ENCODE assay signal across 14 cellular contexts in the genomic region with DNA sequence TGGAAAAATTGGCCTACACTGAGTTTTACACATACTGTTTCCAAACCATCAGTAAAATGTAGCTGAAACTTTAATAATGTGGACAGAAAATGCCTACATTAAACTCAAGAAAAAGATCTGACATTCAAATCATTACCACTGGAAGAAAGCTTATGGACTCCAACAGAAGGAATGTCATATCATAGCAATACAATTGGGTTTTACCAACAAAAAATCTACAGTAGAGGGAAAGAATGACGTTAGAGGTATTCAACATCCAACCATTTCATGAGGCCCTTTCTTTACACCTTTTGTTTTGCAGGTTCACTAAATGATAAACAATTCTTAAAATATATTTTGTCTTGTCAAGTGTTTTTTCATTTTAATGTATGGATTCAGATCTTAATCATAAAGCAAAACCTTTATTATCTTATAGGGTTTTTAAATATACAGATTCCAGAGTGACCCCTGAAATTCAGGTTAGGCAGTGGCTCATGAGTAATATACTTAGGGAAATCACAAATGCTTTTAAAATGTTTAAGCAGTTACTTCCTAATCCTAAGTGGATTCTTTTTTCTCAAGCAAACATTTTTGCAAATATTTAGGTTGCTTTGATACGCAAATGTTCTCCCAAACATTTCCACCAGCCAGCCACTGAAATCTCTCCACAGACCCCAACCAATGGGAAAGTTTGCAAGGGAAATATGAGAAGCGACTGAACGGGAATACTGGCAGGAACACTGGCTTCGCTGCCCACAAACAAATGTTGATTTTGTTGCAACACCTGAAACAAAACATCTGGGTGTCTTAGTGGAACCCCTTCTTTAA.
DNase-seq lines count a peak whose midpoint lies in the region; ATAC-seq lines count a peak whose summit lies in the region.
"Had no signal": no experiment of that assay in that cellular context is flagged by ENCODE, and none has a peak within 500 bp of the region (broad histone marks: within the 10 kb centered on the region; RNA-seq: fewer than 3 reads in every experiment).

No MANE protein-coding gene starts in this region.

- H3K4me3 Mint-ChIP-seq in naive B cell = peak overlapping the region in 4 of 8 donors; percentile 75 to 85 (median 82)

- H3K9ac ChIP-seq in duodenal mucosa (ENCODE audit: low read depth in 1 of 2, low read length in 2 of 2) = no peak overlapping the region
- H3K9ac ChIP-seq: KMS-11 had no signal

- H3K27ac ChIP-seq in ACC112 (ENCODE audit: low read depth, low read length) (no peak overlapping the region), duodenal mucosa (ENCODE audit: low read depth, low read length) (peak overlapping the region; percentile 2)
- H3K27ac ChIP-seq: KMS-11, PC-9, VCaP had no signal

- H3K4me3 ChIP-seq in ACC112 (ENCODE audit: low read depth, low read length) (peak overlapping the region; percentile 89; the same call in 1 of the 2 replicates), duodenal mucosa (ENCODE audit: low read depth in 1 of 2, low read length in 2 of 2) (peak overlapping the region in 1 of 2 donors; percentile 37)
- H3K4me3 ChIP-seq: PC-9 had no signal

- H3K27me3 ChIP-seq in ACC112 (ENCODE audit: insufficient read depth, low read length) (no peaks in the 10 kb centered on the region), duodenal mucosa (ENCODE audit: control insufficient read depth in 1 of 2, insufficient read depth in 2 of 2, low read length in 2 of 2) (no peaks in the 10 kb centered on the region)

- no peak for ATAC-seq in naive B cell (ENCODE audit: low read depth in 2 of 2)
- no peak for ATAC-seq in GM19452 (IDR thresholded peaks at IDR 0.05; ENCODE audit: unreplicated experiment)

- H3K4me1 ChIP-seq in ACC112 (ENCODE audit: control insufficient read depth, insufficient read depth, low read length, unreplicated experiment) (peaks cover 39% of the 10 kb centered on the region), duodenal mucosa (ENCODE audit: control insufficient read depth in 1 of 2, insufficient read depth in 2 of 2, low read length in 2 of 2) (no peaks in the 10 kb centered on the region)

- H3K27me3 Mint-ChIP-seq in naive B cell = no peaks in the 10 kb centered on the region

- H3K9me3 Mint-ChIP-seq in naive B cell = no peaks in the 10 kb centered on the region

- no peaks in the 10 kb centered on the region for H3K36me3 ChIP-seq in ACC112 (ENCODE audit: insufficient read depth, low read length)
- no peaks in the 10 kb centered on the region for H3K36me3 ChIP-seq in duodenal mucosa (ENCODE audit: control insufficient read depth in 1 of 2, insufficient read depth in 2 of 2, low read length in 2 of 2)

- peaks cover 50% of the 10 kb centered on the region for H3K79me2 ChIP-seq in ACC112 (ENCODE audit: control insufficient read depth, insufficient read depth, low read length, unreplicated experiment)

- H3K27ac Mint-ChIP-seq in naive B cell = peak overlapping the region in 4 of 6 donors; percentile 37 to 98 (median 92)

- DNase-seq in NCI-H146 (lab: John Stamatoyannopoulos, UW) = peak; percentile 54
- no peak for DNase-seq in naive B cell
- no peak for DNase-seq in hepatic stellate cell (ENCODE audit: low spot score)
- no peak for DNase-seq in effector CD8-positive, alpha-beta T cell (lab: John Stamatoyannopoulos, UW)
- DNase-seq in NCI-H226 = no peak
- DNase-seq: activated naive CD4-positive, alpha-beta T cell treated with Interleukin-2 at 50 U/mL for 16 hours; erythroblast; PC-9; stimulated activated CD4-positive, alpha-beta T cell treated with anti-CD3 and anti-CD28 coated beads, Interleukin-4, amount 100 ng/mL, for 4 hours had no signal

- no peak overlapping the region for H2AFZ ChIP-seq in ACC112 (ENCODE audit: low read length, unreplicated experiment)
- H2AFZ ChIP-seq: PC-9 had no signal

- peaks cover 35 to 59% (median 54%) of the 10 kb centered on the region in 3 donors for H3K4me1 Mint-ChIP-seq in naive B cell

- no peaks in the 10 kb centered on the region for H3K9me3 ChIP-seq in duodenal mucosa (ENCODE audit: control insufficient read depth in 1 of 2, low read length in 2 of 2)

- no peaks in the 10 kb centered on the region for H3K36me3 Mint-ChIP-seq in naive B cell
